ENCODE assay signal across 1 cellular context in the genomic region with DNA sequence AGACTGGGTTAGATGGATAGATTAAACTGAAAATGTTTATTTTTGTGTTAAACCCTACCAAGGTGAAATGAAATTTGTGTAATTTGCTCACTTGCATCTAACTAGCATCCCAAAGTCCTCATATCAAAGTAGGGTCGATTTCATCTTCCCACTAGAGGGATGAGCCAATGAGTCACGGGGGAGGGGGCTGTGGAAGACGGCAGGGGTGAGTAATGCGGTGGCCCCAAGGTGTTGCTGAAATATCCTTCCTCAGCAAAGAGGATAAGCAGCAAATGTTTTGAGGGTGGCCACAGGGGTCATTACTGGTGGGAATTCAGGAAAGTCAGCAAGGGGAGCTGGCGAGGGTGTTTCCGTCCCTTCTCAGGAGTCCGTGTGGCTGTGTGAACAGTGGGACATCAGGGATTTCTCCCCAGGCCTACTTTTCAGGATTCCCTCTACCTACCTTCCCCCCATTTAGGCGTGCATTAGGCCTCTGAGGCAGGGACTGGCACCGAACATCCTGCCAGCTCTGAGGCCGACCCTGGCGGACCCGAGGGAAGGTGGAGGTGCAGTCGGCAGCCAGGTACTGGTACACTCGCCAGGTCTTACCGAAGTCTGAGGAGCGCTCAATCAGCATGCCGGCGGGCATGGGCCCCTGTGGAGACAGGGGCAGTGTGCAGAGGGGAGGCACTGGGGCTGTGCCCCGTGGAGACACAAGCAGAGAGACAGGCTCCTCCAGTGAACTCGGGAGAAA.
TF ChIP-seq lines count a peak whose summit lies in the region.

No MANE protein-coding gene starts in this region.

TF ChIP-seq in IMR-90, 13 proteins besides CTCF, POLR2A, EP300 and RAD21 (continued from another document):
- TF ChIP-seq FOS (IDR thresholded peaks at IDR 0.05; ENCODE audit: low read depth, low read length) (no peak), MAFK (IDR thresholded peaks at IDR 0.05; ENCODE audit: low read depth, low read length) (no peak)
TF ChIP-seq in IMR-90: peak in this region for 0.
